In the genomic region with DNA sequence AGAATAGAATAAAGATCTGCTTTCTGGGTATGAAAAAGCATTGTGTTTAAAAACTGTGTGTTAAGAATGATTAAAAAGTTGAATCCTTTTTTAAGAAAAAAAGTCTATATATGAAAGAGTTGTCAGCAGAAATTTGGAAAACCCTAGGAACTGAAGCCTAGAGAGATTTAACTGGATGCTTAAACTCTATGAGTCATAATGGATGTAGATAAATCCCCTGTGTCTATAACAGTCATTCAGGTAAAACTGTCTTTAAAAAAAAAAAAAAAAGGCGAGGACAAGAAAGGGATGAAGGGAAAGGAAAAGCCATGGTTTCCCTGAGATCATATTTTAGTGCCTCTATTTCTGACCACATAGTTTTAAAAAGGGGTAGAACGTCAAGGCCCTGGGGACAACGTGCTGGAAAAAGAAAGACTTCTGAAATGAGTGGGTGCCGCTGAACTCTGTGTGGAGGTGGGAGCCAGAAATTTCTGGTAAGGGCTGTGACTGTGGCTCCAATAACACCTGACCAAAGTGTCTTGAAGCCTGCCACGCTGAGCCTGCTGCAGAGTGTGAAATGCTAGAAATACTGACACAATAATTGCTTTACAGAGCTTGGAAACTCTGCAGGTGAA, we compare ENCODE assay signal across 1 cellular context.
TF ChIP-seq lines count a peak whose summit lies in the region.

No MANE protein-coding gene starts in this region.

TF ChIP-seq in GM12878, 131 proteins besides CTCF, POLR2A, EP300 and RAD21 (continued from another document and continues in another):
- TF ChIP-seq TBL1XR1 (IDR thresholded peaks at IDR 0.05; ENCODE audit: low read depth, low read length) (no peak), BACH1 (IDR thresholded peaks at IDR 0.05; ENCODE audit: borderline replicate concordance) (no peak), ATF7 (IDR thresholded peaks at IDR 0.05; ENCODE audit: low read depth) (no peak), MEF2A (IDR thresholded peaks at IDR 0.05; ENCODE audit: insufficient read depth, low read depth, low read length) (no peak), EZH2 (IDR thresholded peaks at IDR 0.05; ENCODE audit: borderline replicate concordance, control insufficient read depth, low read depth, low read length) (no peak), MEF2B (IDR thresholded peaks at IDR 0.05; ENCODE audit: partially characterized antibody, poor library complexity, severe bottlenecking) (peak; percentile 71), NFIC (IDR thresholded peaks at IDR 0.05; ENCODE audit: low read depth, low read length) (peak; percentile 72; the same call in 1 of the 2 replicates), JUNB (IDR thresholded peaks at IDR 0.05) (peak; percentile 85), NR2C1 (IDR thresholded peaks at IDR 0.05) (no peak), STAT1 (conservative IDR thresholded peaks at IDR 0.05) (no peak), ZNF217 (IDR thresholded peaks at IDR 0.05) (no peak), PML (IDR thresholded peaks at IDR 0.05; ENCODE audit: low read length) (no peak), SIX5 (IDR thresholded peaks at IDR 0.05; ENCODE audit: low read depth, low read length, severe bottlenecking) (no peak), CREB1 (IDR thresholded peaks at IDR 0.05; ENCODE audit: low read depth) (no peak), SMARCA5 (IDR thresholded peaks at IDR 0.05) (no peak), POU2F2 (IDR thresholded peaks at IDR 0.05; ENCODE audit: borderline replicate concordance, low read depth, low read length) (no peak), MXI1 (IDR thresholded peaks at IDR 0.05; ENCODE audit: low read depth, low read length) (no peak), IKZF2 (IDR thresholded peaks at IDR 0.05) (peak; percentile 53 to 59; a peak in 3 of 4 replicates), RELA (IDR thresholded peaks at IDR 0.05; ENCODE audit: borderline replicate concordance, partially characterized antibody) (no peak), RUNX3 (IDR thresholded peaks at IDR 0.05; ENCODE audit: low read length) (peak; percentile 67), EGR1 (IDR thresholded peaks at IDR 0.05; ENCODE audit: borderline replicate concordance in 1 of 2, low read depth in 2 of 2, low read length in 2 of 2) (no peak), SP1 (IDR thresholded peaks at IDR 0.05; ENCODE audit: low read depth, low read length) (no peak), IKZF1 (conservative IDR thresholded peaks at IDR 0.05) (peak; percentile 42; the same call in 1 of the 2 replicates), EED (IDR thresholded peaks at IDR 0.05; ENCODE audit: low read depth) (no peak; the same call in 1 of the 2 replicates), HDAC2 (IDR thresholded peaks at IDR 0.05) (no peak), RAD51 (IDR thresholded peaks at IDR 0.05) (no peak), ZZZ3 (IDR thresholded peaks at IDR 0.05; ENCODE audit: control insufficient read depth, insufficient read length, low read depth) (no peak), IRF4 (IDR thresholded peaks at IDR 0.05; ENCODE audit: low read depth, low read length) (0 out of 2 replicates have a peak, but pooled peaks have one; percentile 31), MTA2 (IDR thresholded peaks at IDR 0.05; ENCODE audit: low read depth) (0 out of 2 replicates have a peak, but pooled peaks have one; percentile 13), SIN3A (IDR thresholded peaks at IDR 0.05; ENCODE audit: low read depth, low read length) (no peak), SMAD1 (IDR thresholded peaks at IDR 0.05; ENCODE audit: low read depth, partially characterized antibody) (no peak), ETV6 (conservative IDR thresholded peaks at IDR 0.05 in 1 of 2, IDR thresholded peaks at IDR 0.05 in 1 of 2; ENCODE audit: borderline replicate concordance in 1 of 2, low read depth in 1 of 2) (no peak), CHD1 (IDR thresholded peaks at IDR 0.05; ENCODE audit: low read depth, low read length) (no peak), ZNF207 (IDR thresholded peaks at IDR 0.05; ENCODE audit: borderline replicate concordance) (no peak), RB1 (IDR thresholded peaks at IDR 0.05; ENCODE audit: borderline replicate concordance) (no peak)
- TF ChIP-seq, protein P1, sequence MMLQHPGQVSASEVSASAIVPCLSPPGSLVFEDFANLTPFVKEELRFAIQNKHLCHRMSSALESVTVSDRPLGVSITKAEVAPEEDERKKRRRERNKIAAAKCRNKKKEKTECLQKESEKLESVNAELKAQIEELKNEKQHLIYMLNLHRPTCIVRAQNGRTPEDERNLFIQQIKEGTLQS (IDR thresholded peaks at IDR 0.05; ENCODE audit: borderline replicate concordance, extremely low read depth, low read depth, low read length): no peak
- TF ChIP-seq, protein P2, sequence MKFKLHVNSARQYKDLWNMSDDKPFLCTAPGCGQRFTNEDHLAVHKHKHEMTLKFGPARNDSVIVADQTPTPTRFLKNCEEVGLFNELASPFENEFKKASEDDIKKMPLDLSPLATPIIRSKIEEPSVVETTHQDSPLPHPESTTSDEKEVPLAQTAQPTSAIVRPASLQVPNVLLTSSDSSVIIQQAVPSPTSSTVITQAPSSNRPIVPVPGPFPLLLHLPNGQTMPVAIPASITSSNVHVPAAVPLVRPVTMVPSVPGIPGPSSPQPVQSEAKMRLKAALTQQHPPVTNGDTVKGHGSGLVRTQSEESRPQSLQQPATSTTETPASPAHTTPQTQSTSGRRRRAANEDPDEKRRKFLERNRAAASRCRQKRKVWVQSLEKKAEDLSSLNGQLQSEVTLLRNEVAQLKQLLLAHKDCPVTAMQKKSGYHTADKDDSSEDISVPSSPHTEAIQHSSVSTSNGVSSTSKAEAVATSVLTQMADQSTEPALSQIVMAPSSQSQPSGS (IDR thresholded peaks at IDR 0.05; ENCODE audit: low read length): no peak
- TF ChIP-seq, protein P3, sequence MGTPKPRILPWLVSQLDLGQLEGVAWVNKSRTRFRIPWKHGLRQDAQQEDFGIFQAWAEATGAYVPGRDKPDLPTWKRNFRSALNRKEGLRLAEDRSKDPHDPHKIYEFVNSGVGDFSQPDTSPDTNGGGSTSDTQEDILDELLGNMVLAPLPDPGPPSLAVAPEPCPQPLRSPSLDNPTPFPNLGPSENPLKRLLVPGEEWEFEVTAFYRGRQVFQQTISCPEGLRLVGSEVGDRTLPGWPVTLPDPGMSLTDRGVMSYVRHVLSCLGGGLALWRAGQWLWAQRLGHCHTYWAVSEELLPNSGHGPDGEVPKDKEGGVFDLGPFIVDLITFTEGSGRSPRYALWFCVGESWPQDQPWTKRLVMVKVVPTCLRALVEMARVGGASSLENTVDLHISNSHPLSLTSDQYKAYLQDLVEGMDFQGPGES (IDR thresholded peaks at IDR 0.05): no peak
- TF ChIP-seq, protein P4, sequence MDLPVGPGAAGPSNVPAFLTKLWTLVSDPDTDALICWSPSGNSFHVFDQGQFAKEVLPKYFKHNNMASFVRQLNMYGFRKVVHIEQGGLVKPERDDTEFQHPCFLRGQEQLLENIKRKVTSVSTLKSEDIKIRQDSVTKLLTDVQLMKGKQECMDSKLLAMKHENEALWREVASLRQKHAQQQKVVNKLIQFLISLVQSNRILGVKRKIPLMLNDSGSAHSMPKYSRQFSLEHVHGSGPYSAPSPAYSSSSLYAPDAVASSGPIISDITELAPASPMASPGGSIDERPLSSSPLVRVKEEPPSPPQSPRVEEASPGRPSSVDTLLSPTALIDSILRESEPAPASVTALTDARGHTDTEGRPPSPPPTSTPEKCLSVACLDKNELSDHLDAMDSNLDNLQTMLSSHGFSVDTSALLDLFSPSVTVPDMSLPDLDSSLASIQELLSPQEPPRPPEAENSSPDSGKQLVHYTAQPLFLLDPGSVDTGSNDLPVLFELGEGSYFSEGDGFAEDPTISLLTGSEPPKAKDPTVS (IDR thresholded peaks at IDR 0.05; ENCODE audit: low read depth, low read length): no peak
- TF ChIP-seq, protein P5, sequence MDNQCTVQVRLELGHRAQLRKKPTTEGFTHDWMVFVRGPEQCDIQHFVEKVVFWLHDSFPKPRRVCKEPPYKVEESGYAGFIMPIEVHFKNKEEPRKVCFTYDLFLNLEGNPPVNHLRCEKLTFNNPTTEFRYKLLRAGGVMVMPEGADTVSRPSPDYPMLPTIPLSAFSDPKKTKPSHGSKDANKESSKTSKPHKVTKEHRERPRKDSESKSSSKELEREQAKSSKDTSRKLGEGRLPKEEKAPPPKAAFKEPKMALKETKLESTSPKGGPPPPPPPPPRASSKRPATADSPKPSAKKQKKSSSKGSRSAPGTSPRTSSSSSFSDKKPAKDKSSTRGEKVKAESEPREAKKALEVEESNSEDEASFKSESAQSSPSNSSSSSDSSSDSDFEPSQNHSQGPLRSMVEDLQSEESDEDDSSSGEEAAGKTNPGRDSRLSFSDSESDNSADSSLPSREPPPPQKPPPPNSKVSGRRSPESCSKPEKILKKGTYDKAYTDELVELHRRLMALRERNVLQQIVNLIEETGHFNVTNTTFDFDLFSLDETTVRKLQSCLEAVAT (IDR thresholded peaks at IDR 0.05): no peak
- TF ChIP-seq, protein P6, sequence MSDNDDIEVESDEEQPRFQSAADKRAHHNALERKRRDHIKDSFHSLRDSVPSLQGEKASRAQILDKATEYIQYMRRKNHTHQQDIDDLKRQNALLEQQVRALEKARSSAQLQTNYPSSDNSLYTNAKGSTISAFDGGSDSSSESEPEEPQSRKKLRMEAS (IDR thresholded peaks at IDR 0.05; ENCODE audit: low read depth, low read length): no peak
- TF ChIP-seq, protein P7, sequence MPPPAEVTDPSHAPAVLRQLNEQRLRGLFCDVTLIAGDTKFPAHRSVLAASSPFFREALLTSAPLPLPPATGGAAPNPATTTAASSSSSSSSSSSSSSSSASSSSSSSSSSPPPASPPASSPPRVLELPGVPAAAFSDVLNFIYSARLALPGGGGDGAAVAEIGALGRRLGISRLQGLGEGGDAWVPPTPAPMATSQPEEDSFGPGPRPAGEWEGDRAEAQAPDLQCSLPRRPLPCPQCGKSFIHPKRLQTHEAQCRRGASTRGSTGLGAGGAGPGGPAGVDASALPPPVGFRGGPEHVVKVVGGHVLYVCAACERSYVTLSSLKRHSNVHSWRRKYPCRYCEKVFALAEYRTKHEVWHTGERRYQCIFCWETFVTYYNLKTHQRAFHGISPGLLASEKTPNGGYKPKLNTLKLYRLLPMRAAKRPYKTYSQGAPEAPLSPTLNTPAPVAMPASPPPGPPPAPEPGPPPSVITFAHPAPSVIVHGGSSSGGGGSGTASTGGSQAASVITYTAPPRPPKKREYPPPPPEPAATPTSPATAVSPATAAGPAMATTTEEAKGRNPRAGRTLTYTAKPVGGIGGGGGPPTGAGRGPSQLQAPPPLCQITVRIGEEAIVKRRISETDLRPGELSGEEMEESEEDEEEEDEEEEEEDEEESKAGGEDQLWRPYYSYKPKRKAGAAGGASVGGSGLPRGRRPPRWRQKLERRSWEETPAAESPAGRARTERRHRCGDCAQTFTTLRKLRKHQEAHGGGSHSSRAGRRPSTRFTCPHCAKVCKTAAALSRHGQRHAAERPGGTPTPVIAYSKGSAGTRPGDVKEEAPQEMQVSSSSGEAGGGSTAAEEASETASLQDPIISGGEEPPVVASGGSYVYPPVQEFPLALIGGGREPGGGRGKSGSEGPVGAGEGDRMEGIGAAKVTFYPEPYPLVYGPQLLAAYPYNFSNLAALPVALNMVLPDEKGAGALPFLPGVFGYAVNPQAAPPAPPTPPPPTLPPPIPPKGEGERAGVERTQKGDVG (CRISPR knock-in tag; IDR thresholded peaks at IDR 0.05): no peak
- TF ChIP-seq, protein P8, sequence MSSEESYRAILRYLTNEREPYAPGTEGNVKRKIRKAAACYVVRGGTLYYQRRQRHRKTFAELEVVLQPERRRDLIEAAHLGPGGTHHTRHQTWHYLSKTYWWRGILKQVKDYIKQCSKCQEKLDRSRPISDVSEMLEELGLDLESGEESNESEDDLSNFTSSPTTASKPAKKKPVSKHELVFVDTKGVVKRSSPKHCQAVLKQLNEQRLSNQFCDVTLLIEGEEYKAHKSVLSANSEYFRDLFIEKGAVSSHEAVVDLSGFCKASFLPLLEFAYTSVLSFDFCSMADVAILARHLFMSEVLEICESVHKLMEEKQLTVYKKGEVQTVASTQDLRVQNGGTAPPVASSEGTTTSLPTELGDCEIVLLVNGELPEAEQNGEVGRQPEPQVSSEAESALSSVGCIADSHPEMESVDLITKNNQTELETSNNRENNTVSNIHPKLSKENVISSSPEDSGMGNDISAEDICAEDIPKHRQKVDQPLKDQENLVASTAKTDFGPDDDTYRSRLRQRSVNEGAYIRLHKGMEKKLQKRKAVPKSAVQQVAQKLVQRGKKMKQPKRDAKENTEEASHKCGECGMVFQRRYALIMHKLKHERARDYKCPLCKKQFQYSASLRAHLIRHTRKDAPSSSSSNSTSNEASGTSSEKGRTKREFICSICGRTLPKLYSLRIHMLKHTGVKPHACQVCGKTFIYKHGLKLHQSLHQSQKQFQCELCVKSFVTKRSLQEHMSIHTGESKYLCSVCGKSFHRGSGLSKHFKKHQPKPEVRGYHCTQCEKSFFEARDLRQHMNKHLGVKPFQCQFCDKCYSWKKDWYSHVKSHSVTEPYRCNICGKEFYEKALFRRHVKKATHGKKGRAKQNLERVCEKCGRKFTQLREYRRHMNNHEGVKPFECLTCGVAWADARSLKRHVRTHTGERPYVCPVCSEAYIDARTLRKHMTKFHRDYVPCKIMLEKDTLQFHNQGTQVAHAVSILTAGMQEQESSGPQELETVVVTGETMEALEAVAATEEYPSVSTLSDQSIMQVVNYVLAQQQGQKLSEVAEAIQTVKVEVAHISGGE (CRISPR knock-in tag; IDR thresholded peaks at IDR 0.05): no peak
- TF ChIP-seq, protein P9, sequence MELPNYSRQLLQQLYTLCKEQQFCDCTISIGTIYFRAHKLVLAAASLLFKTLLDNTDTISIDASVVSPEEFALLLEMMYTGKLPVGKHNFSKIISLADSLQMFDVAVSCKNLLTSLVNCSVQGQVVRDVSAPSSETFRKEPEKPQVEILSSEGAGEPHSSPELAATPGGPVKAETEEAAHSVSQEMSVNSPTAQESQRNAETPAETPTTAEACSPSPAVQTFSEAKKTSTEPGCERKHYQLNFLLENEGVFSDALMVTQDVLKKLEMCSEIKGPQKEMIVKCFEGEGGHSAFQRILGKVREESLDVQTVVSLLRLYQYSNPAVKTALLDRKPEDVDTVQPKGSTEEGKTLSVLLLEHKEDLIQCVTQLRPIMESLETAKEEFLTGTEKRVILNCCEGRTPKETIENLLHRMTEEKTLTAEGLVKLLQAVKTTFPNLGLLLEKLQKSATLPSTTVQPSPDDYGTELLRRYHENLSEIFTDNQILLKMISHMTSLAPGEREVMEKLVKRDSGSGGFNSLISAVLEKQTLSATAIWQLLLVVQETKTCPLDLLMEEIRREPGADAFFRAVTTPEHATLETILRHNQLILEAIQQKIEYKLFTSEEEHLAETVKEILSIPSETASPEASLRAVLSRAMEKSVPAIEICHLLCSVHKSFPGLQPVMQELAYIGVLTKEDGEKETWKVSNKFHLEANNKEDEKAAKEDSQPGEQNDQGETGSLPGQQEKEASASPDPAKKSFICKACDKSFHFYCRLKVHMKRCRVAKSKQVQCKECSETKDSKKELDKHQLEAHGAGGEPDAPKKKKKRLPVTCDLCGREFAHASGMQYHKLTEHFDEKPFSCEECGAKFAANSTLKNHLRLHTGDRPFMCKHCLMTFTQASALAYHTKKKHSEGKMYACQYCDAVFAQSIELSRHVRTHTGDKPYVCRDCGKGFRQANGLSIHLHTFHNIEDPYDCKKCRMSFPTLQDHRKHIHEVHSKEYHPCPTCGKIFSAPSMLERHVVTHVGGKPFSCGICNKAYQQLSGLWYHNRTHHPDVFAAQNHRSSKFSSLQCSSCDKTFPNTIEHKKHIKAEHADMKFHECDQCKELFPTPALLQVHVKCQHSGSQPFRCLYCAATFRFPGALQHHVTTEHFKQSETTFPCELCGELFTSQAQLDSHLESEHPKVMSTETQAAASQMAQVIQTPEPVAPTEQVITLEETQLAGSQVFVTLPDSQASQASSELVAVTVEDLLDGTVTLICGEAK (IDR thresholded peaks at IDR 0.05; ENCODE audit: borderline replicate concordance): no peak
